Comparison of ENCODE assay signal across 22 cellular contexts in the genomic region with DNA sequence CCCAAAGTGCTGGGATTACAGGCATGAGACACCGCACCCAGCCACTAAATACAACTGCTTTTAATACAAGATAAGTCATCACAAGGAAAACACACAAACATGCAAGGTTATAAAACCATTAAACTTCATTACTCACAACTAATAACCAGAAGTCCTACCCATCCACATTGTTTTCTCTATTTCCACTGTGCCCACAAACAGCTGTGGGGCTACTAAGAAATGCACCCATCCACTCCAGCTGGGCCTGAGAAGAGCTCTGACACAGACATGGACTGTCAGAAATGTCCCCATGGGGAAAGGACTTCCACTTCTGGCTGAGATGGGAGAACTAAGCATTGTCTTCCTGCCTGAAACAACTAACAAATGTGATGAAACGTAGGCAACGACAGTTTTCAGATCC. TPM values are rescaled to one million over a fixed set of nuclear protein-coding genes. Genes with fewer than 3 reads are reported as not detected.
"Had no signal": no experiment of that assay in that cellular context is flagged by ENCODE, and none has a peak within 500 bp of the region (broad histone marks: within the 10 kb centered on the region; RNA-seq: fewer than 3 reads in every experiment).

No MANE protein-coding gene starts in this region.

- H3K4me1 ChIP-seq: body of pancreas, prostate gland, upper lobe of left lung had no signal

- H3K27ac ChIP-seq: body of pancreas, prostate gland, right atrium auricular region, skin epidermis, thoracic aorta, upper lobe of left lung had no signal

- DNase-seq: activated B cell treated with CpG ODN at 0.5 μM for 24 hours; activated CD4-positive, alpha-beta memory T cell treated with anti-CD3 and anti-CD28 coated beads, Interleukin-2, amount 10 ng/mL, durations not matched to agents 7 days and 5 days; activated CD4-positive, alpha-beta T cell treated with anti-CD3 and anti-CD28 coated beads for 4 hours; activated gamma-delta T cell treated with Interleukin-2 at 50 U/mL for 16 hours; amygdala; body of pancreas; caudate nucleus; dorsolateral prefrontal cortex; hypothalamus; stimulated activated CD4-positive, alpha-beta T cell treated with anti-CD3 and anti-CD28 coated beads, Interleukin-4, amount 100 ng/mL, for 1 hour; SW 1271; T-helper 2 cell; upper lobe of left lung had no signal

- H3K27ac Mint-ChIP-seq: activated B cell treated with CpG ODN at 0.5 μM for 24 hours; activated CD4-positive, alpha-beta memory T cell treated with anti-CD3 and anti-CD28 coated beads, Interleukin-2, amount 10 ng/mL, durations not matched to agents 7 days and 5 days; activated naive CD4-positive, alpha-beta T cell treated with anti-CD3 and anti-CD28 coated beads, Interleukin-2, amount 50 U/mL, for 72 hours had no signal

- H3K4me1 Mint-ChIP-seq: activated B cell treated with CpG ODN at 0.5 μM for 24 hours, neural crest cell had no signal

- H3K27me3 ChIP-seq: body of pancreas, dorsolateral prefrontal cortex, right atrium auricular region, upper lobe of left lung had no signal

- H3K27me3 Mint-ChIP-seq: activated B cell treated with CpG ODN at 0.5 μM for 24 hours; activated CD4-positive, alpha-beta memory T cell treated with anti-CD3 and anti-CD28 coated beads, Interleukin-2, amount 10 ng/mL, durations not matched to agents 7 days and 5 days had no signal

- H3K4me3 Mint-ChIP-seq: activated B cell treated with CpG ODN at 0.5 μM for 24 hours; activated CD4-positive, alpha-beta memory T cell treated with anti-CD3 and anti-CD28 coated beads, Interleukin-2, amount 10 ng/mL, durations not matched to agents 7 days and 5 days; neural crest cell had no signal

- H3K9me3 ChIP-seq: body of pancreas, prostate gland, right atrium auricular region, thoracic aorta, upper lobe of left lung had no signal

- H3K4me3 ChIP-seq: body of pancreas, dorsolateral prefrontal cortex, lung, prostate gland, right atrium auricular region, skin epidermis, thoracic aorta, upper lobe of left lung had no signal

- ATAC-seq: activated naive CD4-positive, alpha-beta T cell treated with anti-CD3 and anti-CD28 coated beads, Interleukin-2, amount 50 U/mL, for 72 hours; body of pancreas; left lobe of liver had no signal

- H3K9me3 Mint-ChIP-seq: activated B cell treated with CpG ODN at 0.5 μM for 24 hours; activated CD4-positive, alpha-beta memory T cell treated with anti-CD3 and anti-CD28 coated beads, Interleukin-2, amount 10 ng/mL, durations not matched to agents 7 days and 5 days; activated naive CD4-positive, alpha-beta T cell treated with anti-CD3 and anti-CD28 coated beads, Interleukin-2, amount 50 U/mL, for 72 hours; neural crest cell had no signal

RNA-seq across cellular contexts. Expression of gene TINCR, which starts 37.6 kb away (rescaled TPM):
- total RNA-seq: epithelial cell of proximal tubule, left lobe of liver had no signal
